Comparison of ENCODE assay signal across 22 cellular contexts in genomic region chr10:32017044-32017443, GRCh38. TPM values are rescaled to one million over a fixed set of nuclear protein-coding genes. Genes with fewer than 3 reads are reported as not detected.
DNase-seq lines count a peak whose midpoint lies in the region; ATAC-seq and TF ChIP-seq lines count a peak whose summit lies in the region.
"Had no signal": no experiment of that assay in that cellular context is flagged by ENCODE, and none has a peak within 500 bp of the region (broad histone marks: within the 10 kb centered on the region; RNA-seq: fewer than 3 reads in every experiment).

No MANE protein-coding gene starts in this region.

- H3K4me2 ChIP-seq in SK-N-SH = no peak overlapping the region
- H3K4me2 ChIP-seq in HCT116 (ENCODE audit: low read length) = no peak overlapping the region
- H3K4me2 ChIP-seq in hepatocyte = no peak overlapping the region

- H3K36me3 Mint-ChIP-seq in activated naive CD8-positive, alpha-beta T cell treated with anti-CD3 and anti-CD28 coated beads, Interleukin-2, amount 50 U/mL, for 24 hours (ENCODE audit: low read depth) = peaks cover 53% of the 10 kb centered on the region

- peaks cover 32% of the 10 kb centered on the region for H3F3A ChIP-seq in SK-N-SH (replicated peaks; ENCODE audit: insufficient read depth)

- TF ChIP-seq CTCF in SK-N-SH (IDR thresholded peaks at IDR 0.05) = peak; percentile 16; the same call in 1 of the 2 replicates
- TF ChIP-seq CTCF in AG10803 (conservative IDR thresholded peaks at IDR 0.05; ENCODE audit: low read length) = peak; percentile 33; the same call in 1 of the 2 replicates
- TF ChIP-seq CTCF in HCT116 (IDR thresholded peaks at IDR 0.05 in 2 of 3, conservative IDR thresholded peaks at IDR 0.05 in 1 of 3; ENCODE audit: borderline replicate concordance in 1 of 3, insufficient read depth in 1 of 3, low read depth in 2 of 3, low read length in 2 of 3) = no peak
- peak; percentile 5 for TF ChIP-seq CTCF in hepatocyte (IDR thresholded peaks at IDR 0.05; ENCODE audit: poor library complexity)
- no peak for TF ChIP-seq CTCF in upper lobe of left lung (IDR thresholded peaks at IDR 0.05)

- H3K4me1 Mint-ChIP-seq in activated naive CD8-positive, alpha-beta T cell treated with anti-CD3 and anti-CD28 coated beads, Interleukin-2, amount 50 U/mL, for 24 hours = no peaks in the 10 kb centered on the region

- H3K4me3 ChIP-seq in SK-N-SH (ENCODE audit: low read depth in 2 of 2, low read length in 1 of 2) (no peak overlapping the region), AG10803 (ENCODE audit: low read length) (no peak overlapping the region), HCT116 (replicated peaks in 1 of 2; ENCODE audit: low read depth in 1 of 2, low read length in 2 of 2) (no peak overlapping the region), hepatocyte (no peak overlapping the region), upper lobe of left lung (no peak overlapping the region)
- H3K4me3 ChIP-seq: HAP-1 had no signal

- H3K9me2 ChIP-seq in SK-N-SH (no peaks in the 10 kb centered on the region), HCT116 (ENCODE audit: insufficient read depth) (no peaks in the 10 kb centered on the region), hepatocyte (replicated peaks; ENCODE audit: insufficient read depth) (no peaks in the 10 kb centered on the region)

- H3K9ac ChIP-seq in SK-N-SH (no peak overlapping the region), HCT116 (ENCODE audit: low read length) (no peak overlapping the region)

- POLR2A ChIA-PET in SK-N-SH (lab: Yijun Ruan, JAX) = no interaction called here
- POLR2A ChIA-PET in HCT116 (lab: Charles Lee) = no interaction called here

- 97% methylated on average over 11 of the region's 11 CpGs for WGBS in SK-N-SH (ENCODE audit: low lambda C conversion rate)
- 93% methylated on average over 11 of the region's 11 CpGs for WGBS in hepatocyte (ENCODE audit: low lambda C conversion rate, missing lambda C conversion rate)
- 96% methylated on average over 11 of the region's 11 CpGs for WGBS in upper lobe of left lung, 2 donors

- no peaks in the 10 kb centered on the region for H3K9me3 ChIP-seq in SK-N-SH
- no peaks in the 10 kb centered on the region for H3K9me3 ChIP-seq in HCT116 (ENCODE audit: control insufficient read depth in 1 of 2, insufficient read depth in 1 of 2, low read depth in 1 of 2, low read length in 2 of 2)
- no peaks in the 10 kb centered on the region for H3K9me3 ChIP-seq in hepatocyte (ENCODE audit: low read depth)
- no peaks in the 10 kb centered on the region for H3K9me3 ChIP-seq in upper lobe of left lung
- H3K9me3 ChIP-seq: HAP-1 had no signal

- TSS peak; percentile 2 for BruUV-seq in HCT116 (replicated peaks; lab: Mats Ljungman, UMichigan)

- no peak overlapping the region for H2AFZ ChIP-seq in SK-N-SH (ENCODE audit: low read depth)
- no peak overlapping the region for H2AFZ ChIP-seq in HCT116 (ENCODE audit: low read depth, low read length, poor library complexity, severe bottlenecking)
- no peak overlapping the region for H2AFZ ChIP-seq in hepatocyte

- H3K36me3 ChIP-seq in SK-N-SH (replicated peaks in 1 of 2; ENCODE audit: control insufficient read depth in 1 of 2, insufficient read depth in 2 of 2, low read length in 1 of 2) (peaks cover 83 to 97% of the 10 kb centered on the region in 2 experiments), HCT116 (ENCODE audit: control insufficient read depth in 1 of 2, insufficient read depth in 2 of 2, low read length in 2 of 2) (peaks cover 69 to 80% of the 10 kb centered on the region in 2 experiments), hepatocyte (replicated peaks; ENCODE audit: insufficient read depth, low read depth) (no peaks in the 10 kb centered on the region), upper lobe of left lung (peaks cover 73 to 100% (median 87%) of the 10 kb centered on the region in 4 donors)

- no peaks in the 10 kb centered on the region for H3K9me3 Mint-ChIP-seq in activated naive CD8-positive, alpha-beta T cell treated with anti-CD3 and anti-CD28 coated beads, Interleukin-2, amount 50 U/mL, for 24 hours

- H3K79me2 ChIP-seq in SK-N-SH (ENCODE audit: insufficient read depth) = peaks cover 58% of the 10 kb centered on the region
- H3K79me2 ChIP-seq in HCT116 (ENCODE audit: insufficient read depth, low read length) = peaks cover 34% of the 10 kb centered on the region
- H3K79me2 ChIP-seq in hepatocyte = peaks cover 36% of the 10 kb centered on the region

- H3K4me1 ChIP-seq in SK-N-SH (ENCODE audit: control insufficient read depth in 1 of 2, insufficient read depth in 2 of 2, low read depth in 1 of 2, low read length in 1 of 2) (no peaks in the 10 kb centered on the region), HCT116 (ENCODE audit: control insufficient read depth in 1 of 2, insufficient read depth in 2 of 2, low read length in 2 of 2) (no peaks in the 10 kb centered on the region), hepatocyte (ENCODE audit: insufficient read depth) (no peaks in the 10 kb centered on the region), upper lobe of left lung (no peaks in the 10 kb centered on the region)
- H3K4me1 ChIP-seq: HAP-1 had no signal

- H3K27me3 ChIP-seq in SK-N-SH (ENCODE audit: insufficient read depth) (no peaks in the 10 kb centered on the region), HCT116 (ENCODE audit: insufficient read depth, low read length) (no peaks in the 10 kb centered on the region), hepatocyte (no peaks in the 10 kb centered on the region), upper lobe of left lung (no peaks in the 10 kb centered on the region)

- H3K27ac ChIP-seq in SK-N-SH (ENCODE audit: low read depth in 2 of 2, low read length in 1 of 2) = no peak overlapping the region
- H3K27ac ChIP-seq in HCT116 (ENCODE audit: low read depth, low read length) = no peak overlapping the region
- no peak overlapping the region for H3K27ac ChIP-seq in hepatocyte
- no peak overlapping the region for H3K27ac ChIP-seq in upper lobe of left lung
- H3K27ac ChIP-seq: 22Rv1, HL-60 had no signal

- TF ChIP-seq RAD21 in SK-N-SH (IDR thresholded peaks at IDR 0.05; ENCODE audit: low read length) = no peak
- TF ChIP-seq RAD21 in HCT116 (IDR thresholded peaks at IDR 0.05; ENCODE audit: low read depth) = no peak

- ATAC-seq in SK-N-SH treated with all-trans-retinoic acid at 6 μM for 48 hours (no peak), HCT116 (no peak), upper lobe of left lung (ENCODE audit: low FRiP score in 2 of 2) (no peak)
- ATAC-seq in activated naive CD8-positive, alpha-beta T cell treated with anti-CD3 and anti-CD28 coated beads, Interleukin-2, amount 50 U/mL, for 24 hours = no peak

- TF ChIP-seq EP300 in SK-N-SH (IDR thresholded peaks at IDR 0.05; ENCODE audit: borderline replicate concordance in 1 of 2, low read depth in 1 of 2, low read length in 1 of 2) (no peak), upper lobe of left lung (IDR thresholded peaks at IDR 0.05) (no peak)

- no peaks in the 10 kb centered on the region for H4K20me1 ChIP-seq in SK-N-SH (ENCODE audit: insufficient read depth)
- 0 out of 2 replicates have a peak, but pooled peaks cover 4% of the 10 kb centered on the region for H4K20me1 ChIP-seq in HCT116 (ENCODE audit: insufficient read depth)
- no peaks in the 10 kb centered on the region for H4K20me1 ChIP-seq in hepatocyte (ENCODE audit: insufficient read depth, poor library complexity, severe bottlenecking)

- no peak overlapping the region for H3K4me3 Mint-ChIP-seq in activated naive CD8-positive, alpha-beta T cell treated with anti-CD3 and anti-CD28 coated beads, Interleukin-2, amount 50 U/mL, for 24 hours

- no peak overlapping the region for H3K27ac Mint-ChIP-seq in activated naive CD8-positive, alpha-beta T cell treated with anti-CD3 and anti-CD28 coated beads, Interleukin-2, amount 50 U/mL, for 24 hours

- CTCF ChIA-PET in SK-N-SH (lab: Yijun Ruan, JAX) = interaction anchor here (1.3 kb wide), 1 partner anchor 155 kb away, joined by 3 read pairs; no protein-coding TSS in a partner anchor
- CTCF ChIA-PET in HCT116 (lab: Charles Lee) = no interaction called here

- no peak for TF ChIP-seq POLR2A in HCT116 (IDR thresholded peaks at IDR 0.05; ENCODE audit: borderline replicate concordance, extremely low read depth, insufficient read depth, insufficient read length)
- TF ChIP-seq POLR2A in upper lobe of left lung (IDR thresholded peaks at IDR 0.05) = no peak

- DNase-seq in SK-N-SH (no peak), AG10803 (ENCODE audit: low read depth) (no peak), HCT116 (ENCODE audit: low read depth, low spot score) (no peak), hepatocyte (ENCODE audit: low spot score) (no peak), upper lobe of left lung (no peak)
- no peak for DNase-seq in activated naive CD8-positive, alpha-beta T cell treated with anti-CD3 and anti-CD28 coated beads, Interleukin-2, amount 50 U/mL, for 24 hours
- no peak for DNase-seq in effector CD4-positive, alpha-beta T cell
- DNase-seq: DMS 273 treated with DMSO at 0.1 percent for 48 hours; DMS79 treated with DMSO at 0.1 percent for 48 hours; KG1; NCI-H1105; NCI-H2029 treated with DMSO at 0.1 percent for 48 hours; NCI-H2171; NCI-H345; NCI-H524; NCI-H774; NK-92 treated with Interleukin-12 subunit alpha and Interleukin-12 subunit beta, amount 100 ng/mL, for 24 hours; SIG-M5 had no signal

- RAD21 ChIA-PET in HCT116 (lab: Charles Lee; ENCODE audit: low non-redundant PET in 1 of 2, low total read pairs in 2 of 2, uncharacterized antibody in 2 of 2, unreplicated experiment in 2 of 2) = no interaction called here

- intact Hi-C loops in HCT116 (cut with micrococcal nuclease) = no loop called here

- H3K27me3 Mint-ChIP-seq in activated naive CD8-positive, alpha-beta T cell treated with anti-CD3 and anti-CD28 coated beads, Interleukin-2, amount 50 U/mL, for 24 hours = no peaks in the 10 kb centered on the region

TF ChIP-seq in SK-N-SH, 30 proteins besides CTCF, POLR2A, EP300 and RAD21 (continues in another document):
- TF ChIP-seq MAX (IDR thresholded peaks at IDR 0.05; ENCODE audit: low read depth) = no peak

TF ChIP-seq in SK-N-SH treated with all-trans-retinoic acid at 6 μM for 48 hours, 23 proteins besides CTCF, POLR2A, EP300 and RAD21 (continues in another document):
- TF ChIP-seq TCF4 (CRISPR knock-in tag; IDR thresholded peaks at IDR 0.05; ENCODE audit: borderline replicate concordance) = no peak
- TF ChIP-seq CSDC2 (CRISPR knock-in tag; IDR thresholded peaks at IDR 0.05) = no peak

TF ChIP-seq in HCT116, 20 proteins besides CTCF, POLR2A, EP300 and RAD21 (continues in another document):
- no peak for TF ChIP-seq YY1 (IDR thresholded peaks at IDR 0.05; ENCODE audit: extremely low read depth, insufficient replicate concordance, low read depth, low read length)
- TF ChIP-seq CBX3 (IDR thresholded peaks at IDR 0.05; ENCODE audit: low read depth) = no peak
- TF ChIP-seq CEBPB (IDR thresholded peaks at IDR 0.05; ENCODE audit: low read depth) = no peak
- TF ChIP-seq JUND (IDR thresholded peaks at IDR 0.05) = no peak
- no peak for TF ChIP-seq POLR2AphosphoS5 (IDR thresholded peaks at IDR 0.05; ENCODE audit: low read depth, low read length)
- no peak for TF ChIP-seq SRF (IDR thresholded peaks at IDR 0.05; ENCODE audit: low read depth)

RNA-seq across cellular contexts. Expression of gene KIF5B, which starts 39.2 kb away (rescaled TPM):
- 15.7 and 18.2 TPM in 2 replicates for polyA plus RNA-seq in SK-N-SH (2012; rRNA removed)
- 26.0 and 34.5 TPM in 2 replicates for polyA plus RNA-seq in SK-N-SH (2012; cell fraction: cytosol; rRNA removed)
- 8.1 and 17.2 TPM in 2 replicates for polyA plus RNA-seq in SK-N-SH (2012; cell fraction: nucleus; rRNA removed)
- total RNA-seq in HCT116 (2021; ENCODE audit: unreplicated experiment) = 117 TPM
- 43.7 and 53.4 TPM in 2 replicates for polyA plus RNA-seq in HCT116 (2012)
- 131 and 141 TPM in 2 replicates for total RNA-seq in hepatocyte
- polyA plus RNA-seq in hepatocyte = 51.1 and 51.6 TPM in 2 replicates
- 100 to 1,000 TPM in 2 of 6 donors, 10 to 100 TPM in 4; 59.7 to 170 (median 86.5) TPM for total RNA-seq in upper lobe of left lung

Comparison
In these comparisons a context has a peak if more than half of its experiments do, and no peak if none do; other contexts are left out.
1. CTCF ChIP-seq: peak in SK-N-SH (single experiment), AG10803 (single experiment) and hepatocyte (single experiment); none in HCT116 (0 of 3) and upper lobe of left lung (0 of 6).